In genomic region chr5:98638701-98639100, GRCh38 we compare ENCODE assay signal across 17 cellular contexts.
A peak's percentile ranks its signal among the peaks of the same experiment; 100 is the strongest.
DNase-seq lines count a peak whose midpoint lies in the region; ATAC-seq and TF ChIP-seq lines count a peak whose summit lies in the region.
"Had no signal": no experiment of that assay in that cellular context is flagged by ENCODE, and none has a peak within 500 bp of the region (broad histone marks: within the 10 kb centered on the region; RNA-seq: fewer than 3 reads in every experiment).

No MANE protein-coding gene starts in this region.

- H3K9ac ChIP-seq in fibroblast of lung (ENCODE audit: insufficient read depth, low read length) (no peak overlapping the region), neuronal stem cell (ENCODE audit: low read depth, low read length, poor library complexity) (no peak overlapping the region)

- no peaks in the 10 kb centered on the region for H3K9me3 Mint-ChIP-seq in activated naive CD8-positive, alpha-beta T cell treated with anti-CD3 and anti-CD28 coated beads, Interleukin-2, amount 50 U/mL, for 24 hours
- H3K9me3 Mint-ChIP-seq: activated T-helper 2 cell treated with anti-CD3 and anti-CD28 coated beads, Interferon-gamma antibody, Interleukin-2, Interleukin-4, amounts not matched to agents 10 μg/mL and 5 μg/mL and 100 μg/mL, durations not matched to agents 14 hours and 24 hours and 36 hours; CD4-positive, CD25-positive, alpha-beta regulatory T cell had no signal

- no peak overlapping the region for H3K4ac ChIP-seq in neuronal stem cell (ENCODE audit: low read length)

- no peak overlapping the region for H2BK5ac ChIP-seq in neuronal stem cell (ENCODE audit: low read length)

- no peak overlapping the region for H3K14ac ChIP-seq in neuronal stem cell (ENCODE audit: low read length)

- no peak for TF ChIP-seq POLR2A in thyroid gland (IDR thresholded peaks at IDR 0.05)

- ATAC-seq in HG03432 (IDR thresholded peaks at IDR 0.05; ENCODE audit: unreplicated experiment), result no peak
- ATAC-seq in activated naive CD8-positive, alpha-beta T cell treated with anti-CD3 and anti-CD28 coated beads, Interleukin-2, amount 50 U/mL, for 24 hours, result no peak
- ATAC-seq: body of pancreas, gastroesophageal sphincter had no signal

- WGBS in neuronal stem cell (ENCODE audit: extremely low coverage in 2 of 2, insufficient read length in 2 of 2, insufficient replicate concordance in 1 of 2), 2 donors, result no CpG with 5 or more reads among the region's 1 CpG
- 73% methylated on average over 1 of the region's 1 CpG for WGBS in thyroid gland, 2 donors

- no peaks in the 10 kb centered on the region for H4K20me1 ChIP-seq in fibroblast of lung (ENCODE audit: control insufficient read depth, extremely low read depth, insufficient read depth, low read length)

- H3K27me3 Mint-ChIP-seq in activated naive CD8-positive, alpha-beta T cell treated with anti-CD3 and anti-CD28 coated beads, Interleukin-2, amount 50 U/mL, for 24 hours, result peaks cover 1% of the 10 kb centered on the region
- H3K27me3 Mint-ChIP-seq: CD4-positive, CD25-positive, alpha-beta regulatory T cell; progenitor cell of endocrine pancreas had no signal

- no peak overlapping the region for H3K4me3 Mint-ChIP-seq in activated naive CD8-positive, alpha-beta T cell treated with anti-CD3 and anti-CD28 coated beads, Interleukin-2, amount 50 U/mL, for 24 hours
- H3K4me3 Mint-ChIP-seq: CD4-positive, CD25-positive, alpha-beta regulatory T cell; immature natural killer cell had no signal

- H3K4me2 ChIP-seq in fibroblast of lung (ENCODE audit: extremely low read depth, insufficient read depth, low read length) (no peak overlapping the region), neuronal stem cell (ENCODE audit: insufficient read depth, low read length, poor library complexity, severe bottlenecking) (no peak overlapping the region)

- peak; percentile 37 for DNase-seq in Daoy (ENCODE audit: low read depth)
- peak; percentile 55 for DNase-seq in NCI-H446 treated with DMSO at 0.1 percent for 48 hours (lab: John Stamatoyannopoulos, UW)
- DNase-seq in fibroblast of lung (ENCODE audit: low read depth in 2 of 2), result peak; percentile 70 to 95
- no peak for DNase-seq in neuronal stem cell (ENCODE audit: low spot score)
- no peak for DNase-seq in stimulated activated CD4-positive, alpha-beta T cell treated with anti-CD3 and anti-CD28 coated beads, Interleukin-4, amount 100 ng/mL, for 24 hours
- DNase-seq in activated naive CD8-positive, alpha-beta T cell treated with anti-CD3 and anti-CD28 coated beads, Interleukin-2, amount 50 U/mL, for 24 hours, result no peak
- no peak for DNase-seq in thyroid gland
- DNase-seq: activated CD4-positive, alpha-beta T cell treated with anti-CD3 and anti-CD28 coated beads, Interleukin-2, amount 50 U/mL, for 48 hours; CD4-positive, CD25-positive, alpha-beta regulatory T cell; effector CD4-positive, alpha-beta T cell; immature natural killer cell had no signal

- H3K36me3 ChIP-seq in fibroblast of lung (ENCODE audit: control insufficient read depth, insufficient read depth, low read length) (no peaks in the 10 kb centered on the region), neuronal stem cell (replicated peaks in 1 of 2; ENCODE audit: control insufficient read depth in 2 of 2, insufficient read depth in 2 of 2, low read length in 2 of 2) (no peaks in the 10 kb centered on the region), thyroid gland (no peaks in the 10 kb centered on the region)
- H3K36me3 ChIP-seq: gastroesophageal sphincter, tibial artery had no signal

- no peak overlapping the region for H2AK5ac ChIP-seq in neuronal stem cell (ENCODE audit: low read depth, low read length)

- no peaks in the 10 kb centered on the region for H3K27me3 ChIP-seq in fibroblast of lung (ENCODE audit: control insufficient read depth, insufficient read depth, low read length)
- no peaks in the 10 kb centered on the region for H3K27me3 ChIP-seq in neuronal stem cell (ENCODE audit: control insufficient read depth in 3 of 3, insufficient read depth in 3 of 3, low read depth in 1 of 3, low read length in 3 of 3)
- no peaks in the 10 kb centered on the region for H3K27me3 ChIP-seq in thyroid gland
- H3K27me3 ChIP-seq: body of pancreas, gastroesophageal sphincter, tibial artery had no signal

- no peak overlapping the region for H3K23ac ChIP-seq in neuronal stem cell (ENCODE audit: low read depth, low read length, poor library complexity)

- H3K79me1 ChIP-seq in neuronal stem cell (ENCODE audit: low read depth, low read length), result no peaks in the 10 kb centered on the region

- no peak overlapping the region for H4K91ac ChIP-seq in neuronal stem cell (ENCODE audit: low read depth, low read length, poor library complexity)

- H4K8ac ChIP-seq in neuronal stem cell (ENCODE audit: low read depth, low read length), result no peak overlapping the region

- intact Hi-C loops in thyroid gland (cut with DNase I), result no loop called here

- H3K36me3 Mint-ChIP-seq in activated naive CD8-positive, alpha-beta T cell treated with anti-CD3 and anti-CD28 coated beads, Interleukin-2, amount 50 U/mL, for 24 hours (ENCODE audit: low read depth), result no peaks in the 10 kb centered on the region
- H3K36me3 Mint-ChIP-seq: CD4-positive, CD25-positive, alpha-beta regulatory T cell; immature natural killer cell had no signal

- H3K4me1 ChIP-seq in fibroblast of lung (ENCODE audit: control insufficient read depth, extremely low read depth, insufficient read depth, low read length) (peaks cover 2% of the 10 kb centered on the region), neuronal stem cell (ENCODE audit: control insufficient read depth in 2 of 2, insufficient read depth in 1 of 2, low read depth in 1 of 2, low read length in 2 of 2) (peaks cover 6 to 16% of the 10 kb centered on the region in 2 donors), thyroid gland (no peaks in the 10 kb centered on the region)
- H3K4me1 ChIP-seq: body of pancreas had no signal

- H3K4me3 ChIP-seq in fibroblast of lung (replicated peaks in 1 of 4; ENCODE audit: control extremely low read depth in 1 of 4, insufficient read depth in 1 of 4, low read depth in 3 of 4, low read length in 4 of 4), result no peak overlapping the region
- no peak overlapping the region for H3K4me3 ChIP-seq in neuronal stem cell (ENCODE audit: low read length in 2 of 2)
- H3K4me3 ChIP-seq in thyroid gland (replicated peaks in 1 of 3), result no peak overlapping the region
- H3K4me3 ChIP-seq: body of pancreas, gastroesophageal sphincter, tibial artery had no signal

- H3K27ac Mint-ChIP-seq in activated naive CD8-positive, alpha-beta T cell treated with anti-CD3 and anti-CD28 coated beads, Interleukin-2, amount 50 U/mL, for 24 hours, result no peak overlapping the region
- H3K27ac Mint-ChIP-seq: activated T-helper 2 cell treated with anti-CD3 and anti-CD28 coated beads, Interferon-gamma antibody, Interleukin-2, Interleukin-4, amounts not matched to agents 10 μg/mL and 5 μg/mL and 100 μg/mL, durations not matched to agents 14 hours and 24 hours and 36 hours; CD4-positive, CD25-positive, alpha-beta regulatory T cell; immature natural killer cell; progenitor cell of endocrine pancreas had no signal

- no peaks in the 10 kb centered on the region for H3K4me1 Mint-ChIP-seq in activated naive CD8-positive, alpha-beta T cell treated with anti-CD3 and anti-CD28 coated beads, Interleukin-2, amount 50 U/mL, for 24 hours
- H3K4me1 Mint-ChIP-seq: CD4-positive, CD25-positive, alpha-beta regulatory T cell; immature natural killer cell had no signal

- H3K18ac ChIP-seq in neuronal stem cell (ENCODE audit: low read length), result no peak overlapping the region

- H2BK12ac ChIP-seq in neuronal stem cell (ENCODE audit: low read length), result no peak overlapping the region

- TF ChIP-seq CTCF in fibroblast of lung (conservative IDR thresholded peaks at IDR 0.05 in 1 of 2, IDR thresholded peaks at IDR 0.05 in 1 of 2; ENCODE audit: low read depth in 1 of 2, low read length in 2 of 2), result no peak
- no peak for TF ChIP-seq CTCF in thyroid gland (IDR thresholded peaks at IDR 0.05)

- H3K9me3 ChIP-seq in fibroblast of lung (ENCODE audit: control insufficient read depth, insufficient read depth, low read depth, low read length), result no peaks in the 10 kb centered on the region
- H3K9me3 ChIP-seq in neuronal stem cell (replicated peaks in 1 of 2; ENCODE audit: control insufficient read depth in 2 of 2, insufficient read depth in 1 of 2, low read depth in 1 of 2, low read length in 2 of 2), result no peaks in the 10 kb centered on the region
- H3K9me3 ChIP-seq in thyroid gland, result no peaks in the 10 kb centered on the region
- H3K9me3 ChIP-seq: body of pancreas, gastroesophageal sphincter, tibial artery had no signal

- H3K27ac ChIP-seq in fibroblast of lung (ENCODE audit: insufficient read depth, low read length) (no peak overlapping the region), neuronal stem cell (replicated peaks; ENCODE audit: low read length) (no peak overlapping the region), thyroid gland (no peak overlapping the region)
- H3K27ac ChIP-seq: body of pancreas, gastroesophageal sphincter, tibial artery had no signal

- no peak overlapping the region for H2BK120ac ChIP-seq in neuronal stem cell (ENCODE audit: low read depth, low read length)

- H2AFZ ChIP-seq in fibroblast of lung (ENCODE audit: low read length) (no peak overlapping the region), neuronal stem cell (ENCODE audit: low read length) (peak overlapping the region; percentile 23)

- no peak overlapping the region for H2BK15ac ChIP-seq in neuronal stem cell (ENCODE audit: low read length)

- H3K79me2 ChIP-seq in fibroblast of lung (ENCODE audit: control insufficient read depth, insufficient read depth, low read length), result no peaks in the 10 kb centered on the region

Comparison
In these comparisons a context has a peak if more than half of its experiments do, and no peak if none do; other contexts are left out.
1. DNase-seq: peak in Daoy (single experiment), NCI-H446 treated with DMSO at 0.1 percent for 48 hours (single experiment) and fibroblast of lung (2 of 2); none in neuronal stem cell (single experiment), stimulated activated CD4-positive, alpha-beta T cell treated with anti-CD3 and anti-CD28 coated beads, Interleukin-4, amount 100 ng/mL, for 24 hours (single experiment), activated naive CD8-positive, alpha-beta T cell treated with anti-CD3 and anti-CD28 coated beads, Interleukin-2, amount 50 U/mL, for 24 hours (single experiment) and thyroid gland (0 of 2).